ENCODE assay signal across 21 cellular contexts in the genomic region with DNA sequence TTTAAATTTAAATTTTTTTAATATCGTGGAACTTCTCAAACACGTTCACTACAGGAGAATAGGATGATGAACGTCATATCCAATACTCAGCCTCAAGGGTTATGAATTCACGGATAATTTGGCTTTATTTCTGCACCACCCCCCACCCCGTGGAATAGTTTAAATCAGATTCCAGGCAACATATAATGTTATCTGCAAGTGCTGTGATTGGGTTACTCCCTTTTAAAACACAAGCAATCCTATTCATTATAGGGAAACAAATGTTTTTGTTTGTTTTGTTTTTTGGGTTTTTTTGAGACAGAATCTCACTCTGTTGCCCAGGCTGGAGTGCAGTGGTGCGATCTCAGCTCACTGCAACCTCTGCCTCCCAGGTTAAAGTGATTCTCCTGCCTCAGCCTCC. TPM values are rescaled to one million over a fixed set of nuclear protein-coding genes. Genes with fewer than 3 reads are reported as not detected.
DNase-seq lines count a peak whose midpoint lies in the region; ATAC-seq, FAIRE-seq and TF ChIP-seq lines count a peak whose summit lies in the region.
"Had no signal": no experiment of that assay in that cellular context is flagged by ENCODE, and none has a peak within 500 bp of the region (broad histone marks: within the 10 kb centered on the region; RNA-seq: fewer than 3 reads in every experiment).

No MANE protein-coding gene starts in this region.

- H3K4me3 ChIP-seq in HEK293 (ENCODE audit: low read depth, low read length) (no peak overlapping the region), K562 (no peak overlapping the region), neural progenitor cell (no peak overlapping the region)
- H3K4me3 ChIP-seq: A549, GM23248 had no signal

- H3K27me3 Mint-ChIP-seq in natural killer cell treated with Interleukin-12 subunit alpha and Interleukin-12 subunit beta and Interleukin-15 and Interleukin-18, amount 100 ng/mL, for 72 hours, result no peaks in the 10 kb centered on the region
- H3K27me3 Mint-ChIP-seq in natural killer cell (ENCODE audit: low read depth in 2 of 2) (no peaks in the 10 kb centered on the region), neural progenitor cell (ENCODE audit: insufficient read depth, low read depth) (peaks cover 16% of the 10 kb centered on the region)
- H3K27me3 Mint-ChIP-seq: CD4-positive, alpha-beta T cell; CD8-positive, alpha-beta memory T cell had no signal

- DNase-seq in natural killer cell treated with Interleukin-12 subunit alpha and Interleukin-12 subunit beta and Interleukin-15 and Interleukin-18, amount 100 ng/mL, for 72 hours (ENCODE audit: low spot score), result no peak
- DNase-seq in natural killer cell (no peak), K562 (ENCODE audit: extremely low read depth in 1 of 4, low spot score in 3 of 4) (no peak), neural progenitor cell (ENCODE audit: low spot score) (no peak), pons (ENCODE audit: low spot score) (no peak), NCI-H146 (lab: John Stamatoyannopoulos, UW) (no peak)
- DNase-seq: 8988T; ACHN; CD4-positive, alpha-beta T cell; DND-41; H7; HCEC 1CT had no signal

- no peak overlapping the region for H3K9ac ChIP-seq in K562 (ENCODE audit: insufficient read depth in 1 of 2, low read depth in 2 of 2, low read length in 2 of 2)
- no peak overlapping the region for H3K9ac ChIP-seq in neural progenitor cell
- H3K9ac ChIP-seq: GM23248 had no signal

- peak overlapping the region; percentile 88 to 94 for H3K27ac Mint-ChIP-seq in natural killer cell treated with Interleukin-12 subunit alpha and Interleukin-12 subunit beta and Interleukin-15 and Interleukin-18, amount 100 ng/mL, for 72 hours
- H3K27ac Mint-ChIP-seq in natural killer cell, result no peak overlapping the region
- H3K27ac Mint-ChIP-seq in neural progenitor cell, result no peak overlapping the region
- H3K27ac Mint-ChIP-seq: CD4-positive, alpha-beta T cell had no signal

- in situ Hi-C loops in K562 (cut with MboI), result no loop called here

- TF ChIP-seq CTCF in natural killer cell (IDR thresholded peaks at IDR 0.05) (no peak), HEK293 (tag by site-specific recombination; IDR thresholded peaks at IDR 0.05) (no peak), K562 (IDR thresholded peaks at IDR 0.05 in 2 of 3, conservative IDR thresholded peaks at IDR 0.05 in 1 of 3; ENCODE audit: insufficient read depth in 2 of 3, low read depth in 1 of 3, low read length in 3 of 3) (no peak), neural progenitor cell (IDR thresholded peaks at IDR 0.05) (no peak)

- no peaks in the 10 kb centered on the region for H4K20me1 ChIP-seq in K562 (replicated peaks; ENCODE audit: control insufficient read depth, insufficient read depth, low read length)
- H4K20me1 ChIP-seq in neural progenitor cell (ENCODE audit: low read depth), result no peaks in the 10 kb centered on the region

- H3F3A ChIP-seq in neural progenitor cell (ENCODE audit: low read depth), result peaks cover 14% of the 10 kb centered on the region

- no peaks in the 10 kb centered on the region for H3K36me3 ChIP-seq in HEK293 (ENCODE audit: control insufficient read depth in 2 of 2, insufficient read depth in 1 of 2, low read length in 2 of 2)
- no peaks in the 10 kb centered on the region for H3K36me3 ChIP-seq in K562 (ENCODE audit: control insufficient read depth, insufficient read depth, low read length)
- H3K36me3 ChIP-seq in neural progenitor cell, result no peaks in the 10 kb centered on the region

- H3K27me3 ChIP-seq in K562 (ENCODE audit: control insufficient read depth in 2 of 2, insufficient read depth in 2 of 2, low read length in 2 of 2) (no peaks in the 10 kb centered on the region), neural progenitor cell (no peaks in the 10 kb centered on the region)

- POLR2A ChIA-PET in HEK293 (lab: Yijun Ruan, JAX), result no interaction called here
- POLR2A ChIA-PET in K562 (lab: Yijun Ruan, JAX), result interaction anchor here (1.6 kb wide), 1 partner anchor 26 kb away, joined by 11 read pairs; no protein-coding TSS in a partner anchor

- H2AFZ ChIP-seq in K562 (ENCODE audit: low read depth, low read length) (no peak overlapping the region), neural progenitor cell (replicated peaks) (no peak overlapping the region)

- CTCF ChIA-PET in HEK293 (lab: Yijun Ruan, JAX) (no interaction called here), K562 (lab: Yijun Ruan, JAX; ENCODE audit: low intra/inter-chr PET ratio) (no interaction called here)

- H3K4me2 ChIP-seq in K562 (ENCODE audit: insufficient read depth, low read length) (no peak overlapping the region), neural progenitor cell (no peak overlapping the region)
- H3K4me2 ChIP-seq: A549 had no signal

- no peak for TF ChIP-seq EP300 in K562 (IDR thresholded peaks at IDR 0.05; ENCODE audit: low read length)

- no peak overlapping the region for H3K4me3 Mint-ChIP-seq in natural killer cell treated with Interleukin-12 subunit alpha and Interleukin-12 subunit beta and Interleukin-15 and Interleukin-18, amount 100 ng/mL, for 72 hours
- no peak overlapping the region for H3K4me3 Mint-ChIP-seq in natural killer cell
- H3K4me3 Mint-ChIP-seq in neural progenitor cell, result no peak overlapping the region
- H3K4me3 Mint-ChIP-seq: CD4-positive, alpha-beta T cell had no signal

- ATAC-seq in natural killer cell treated with Interleukin-12 subunit alpha and Interleukin-12 subunit beta and Interleukin-15 and Interleukin-18, amount 100 ng/mL, for 72 hours, result no peak
- ATAC-seq in natural killer cell, result no peak
- ATAC-seq in K562, result no peak
- ATAC-seq: A549, GM12878 had no signal

- no peak for FAIRE-seq in K562 (lab: Jason Lieb, UNC)
- FAIRE-seq: A549, D721Med, G401.6, GM19239, H1 had no signal

- TF ChIP-seq POLR2A in K562 (conservative IDR thresholded peaks at IDR 0.05), result no peak

- no peak for TF ChIP-seq RAD21 in K562 (CRISPR knock-in tag; conservative IDR thresholded peaks at IDR 0.05 in 1 of 2, IDR thresholded peaks at IDR 0.05 in 1 of 2)

- no peaks in the 10 kb centered on the region for H3K9me3 Mint-ChIP-seq in natural killer cell treated with Interleukin-12 subunit alpha and Interleukin-12 subunit beta and Interleukin-15 and Interleukin-18, amount 100 ng/mL, for 72 hours
- no peaks in the 10 kb centered on the region for H3K9me3 Mint-ChIP-seq in natural killer cell
- no peaks in the 10 kb centered on the region for H3K9me3 Mint-ChIP-seq in neural progenitor cell
- H3K9me3 Mint-ChIP-seq: CD4-positive, alpha-beta T cell; CD8-positive, alpha-beta memory T cell had no signal

- BruUV-seq in K562 (replicated peaks; lab: Mats Ljungman, UMichigan), result no TSS peak

- H3K9me3 ChIP-seq in HEK293 (ENCODE audit: control insufficient read depth, insufficient read depth, low read depth, low read length), result no peaks in the 10 kb centered on the region
- H3K9me3 ChIP-seq in K562 (replicated peaks; ENCODE audit: control insufficient read depth, insufficient read depth, low read depth, low read length), result no peaks in the 10 kb centered on the region
- H3K9me3 ChIP-seq in neural progenitor cell (ENCODE audit: low read depth), result no peaks in the 10 kb centered on the region
- H3K9me3 ChIP-seq: A549 had no signal

- intact Hi-C loops in natural killer cell (cut with micrococcal nuclease) (no loop called here), K562 (cut with micrococcal nuclease) (no loop called here)

- H3K79me2 ChIP-seq in K562 (ENCODE audit: control insufficient read depth, insufficient read depth, low read length), result no peaks in the 10 kb centered on the region
- no peaks in the 10 kb centered on the region for H3K79me2 ChIP-seq in neural progenitor cell (ENCODE audit: low read depth)

- peaks cover 76 to 79% of the 10 kb centered on the region in 2 donors for H3K4me1 Mint-ChIP-seq in natural killer cell treated with Interleukin-12 subunit alpha and Interleukin-12 subunit beta and Interleukin-15 and Interleukin-18, amount 100 ng/mL, for 72 hours (ENCODE audit: low read depth in 2 of 2)
- H3K4me1 Mint-ChIP-seq in natural killer cell (peaks cover 50 to 65% of the 10 kb centered on the region in 2 donors), neural progenitor cell (peaks cover 22% of the 10 kb centered on the region)

- H3K4me1 ChIP-seq in HEK293 (ENCODE audit: control insufficient read depth, insufficient read depth, low read length) (peaks cover 4% of the 10 kb centered on the region; the same call in 1 of the 2 replicates), K562 (replicated peaks in 1 of 2; ENCODE audit: control insufficient read depth in 2 of 2, insufficient read depth in 2 of 2, low read length in 2 of 2) (peaks cover 42 to 61% of the 10 kb centered on the region in 2 experiments), neural progenitor cell (peaks cover 21% of the 10 kb centered on the region)

- 68% methylated on average over 6 of the region's 6 CpGs for whole genome bisulfite sequencing in K562 (ENCODE audit: insufficient coverage, low coverage, missing lambda C conversion rate)

- H3K9me1 ChIP-seq in K562 (ENCODE audit: control insufficient read depth, insufficient read depth, low read length), result no peaks in the 10 kb centered on the region

- H3K36me3 Mint-ChIP-seq in natural killer cell treated with Interleukin-12 subunit alpha and Interleukin-12 subunit beta and Interleukin-15 and Interleukin-18, amount 100 ng/mL, for 72 hours, result peaks cover 6% of the 10 kb centered on the region
- H3K36me3 Mint-ChIP-seq in natural killer cell, result no peaks in the 10 kb centered on the region
- H3K36me3 Mint-ChIP-seq in neural progenitor cell, result no peaks in the 10 kb centered on the region
- H3K36me3 Mint-ChIP-seq: CD8-positive, alpha-beta memory T cell had no signal

- H3K27ac ChIP-seq in HEK293 (ENCODE audit: extremely low read depth, low read depth, low read length) (no peak overlapping the region), K562 (ENCODE audit: extremely low read depth, low read depth, low read length) (no peak overlapping the region), neural progenitor cell (no peak overlapping the region)
- H3K27ac ChIP-seq: GM23248 had no signal

RNA-seq across cellular contexts. Expression of a gene that starts 30.9 kb away (rescaled TPM):
- 100 to 1,000 TPM; 579 to 941 TPM for total RNA-seq in natural killer cell treated with Interleukin-12 subunit alpha and Interleukin-12 subunit beta and Interleukin-15 and Interleukin-18, amount 100 ng/mL, for 72 hours
- total RNA-seq in natural killer cell, result 100 to 1,000 TPM; 512 to 725 (median 719) TPM
- 81.5 and 114 TPM in 2 replicates for total RNA-seq in K562 (2011; cell fraction: chromatin; rRNA removed; ENCODE audit: low replicate concordance)
- 100 and 103 TPM in 2 replicates for total RNA-seq in K562 (2011; cell fraction: nucleolus; rRNA removed)
- total RNA-seq in K562 (2011; cell fraction: nucleoplasm; rRNA removed), result 92.4 and 99.8 TPM in 2 replicates
- total RNA-seq in K562 (2014; rRNA removed), result 38.7 and 44.5 TPM in 2 replicates
- 19.4 and 20.6 TPM in 2 replicates for total RNA-seq in K562 (2014; rRNA removed; fragmentation: Illumina TruSeq; extraction: Trizol)
- 27.7 and 27.8 TPM in 2 replicates for total RNA-seq in K562 (2015; rRNA removed; fragmentation: Illumina TruSeq; extraction: Trizol)
- 47.5 and 51.8 TPM in 2 replicates for total RNA-seq in K562 (2021)
- polyA plus RNA-seq in K562 (2011; rRNA removed), result 83.9 and 105 TPM in 2 replicates
- polyA plus RNA-seq in K562 (2011; cell fraction: cytosol; rRNA removed), result 72.3 and 73.7 TPM in 2 replicates
- polyA plus RNA-seq in K562 (2011; cell fraction: nucleus; rRNA removed), result 144 and 202 TPM in 2 replicates
- polyA plus RNA-seq in K562 (2012), result 98.8 and 122 TPM in 2 replicates
- 49.6 and 57.8 TPM in 2 replicates for polyA plus RNA-seq in K562 (2014; fragmentation: Illumina TruSeq; extraction: Trizol)
- 10 to 100 TPM; 12.0 to 24.3 TPM for polyA plus RNA-seq in K562 (2014; fragmentation: Nextera tagmentation; extraction: Ambion mirVana)
- polyA plus RNA-seq in K562 (2014; rRNA removed), result 30.9 and 31.4 TPM in 2 replicates
- 76.2 and 78.0 TPM in 2 replicates for polyA minus RNA-seq in K562 (2011; rRNA and poly(A)+ RNA removed)
- 70.7 and 90.6 TPM in 2 replicates for polyA minus RNA-seq in K562 (2011; cell fraction: cytosol; rRNA and poly(A)+ RNA removed)
- 122 and 139 TPM in 2 replicates for polyA minus RNA-seq in K562 (2011; cell fraction: nucleus; rRNA and poly(A)+ RNA removed)
- total RNA-seq in neural progenitor cell (ENCODE audit: low replicate concordance), result 0.34 and 0.50 TPM in 2 replicates

Comparison
In these comparisons a context has a peak if more than half of its experiments do, and no peak if none do; other contexts are left out.
1. H3K27ac Mint-ChIP-seq: peak in natural killer cell treated with Interleukin-12 subunit alpha and Interleukin-12 subunit beta and Interleukin-15 and Interleukin-18, amount 100 ng/mL, for 72 hours (2 of 2); none in natural killer cell (0 of 2) and neural progenitor cell (single experiment).
2. RNA of a gene that starts 30.9 kb away (total RNA-seq): 579 to 941 TPM in natural killer cell treated with Interleukin-12 subunit alpha and Interleukin-12 subunit beta and Interleukin-15 and Interleukin-18, amount 100 ng/mL, for 72 hours, 512 to 725 TPM in natural killer cell and 19.4 to 114 TPM in K562; 0.34 to 0.50 TPM in neural progenitor cell; every median in the first group is over 10 times any median in the second.